In genomic region chr15:63694184-63694583, GRCh38 we compare ENCODE assay signal across 13 cellular contexts.
DNase-seq lines count a peak whose midpoint lies in the region; ATAC-seq and TF ChIP-seq lines count a peak whose summit lies in the region.
"Had no signal": no experiment of that assay in that cellular context is flagged by ENCODE, and none has a peak within 500 bp of the region (broad histone marks: within the 10 kb centered on the region; RNA-seq: fewer than 3 reads in every experiment).

No MANE protein-coding gene starts in this region.

- intact Hi-C loops in activated CD8-positive, alpha-beta T cell treated with anti-CD3 and anti-CD28 coated beads for 36 hours (cut with micrococcal nuclease) = no loop called here
- intact Hi-C loops in mammary epithelial cell (cut with micrococcal nuclease) (no loop called here), breast epithelium (cut with DNase I; ENCODE audit: low total_unique reads) (no loop called here)
- intact Hi-C loops in naive thymus-derived CD4-positive, alpha-beta T cell (cut with micrococcal nuclease) = no loop called here

- no peaks in the 10 kb centered on the region for H3K9me3 Mint-ChIP-seq in activated CD8-positive, alpha-beta T cell treated with anti-CD3 and anti-CD28 coated beads, Interleukin-2, amount 10 ng/mL, durations not matched to agents 7 days and 5 days (ENCODE audit: insufficient read depth)
- H3K9me3 Mint-ChIP-seq in activated CD8-positive, alpha-beta T cell treated with anti-CD3 and anti-CD28 coated beads for 36 hours = no peaks in the 10 kb centered on the region
- H3K9me3 Mint-ChIP-seq in CD4-positive, CD25-positive, alpha-beta regulatory T cell = no peaks in the 10 kb centered on the region
- H3K9me3 Mint-ChIP-seq in naive thymus-derived CD4-positive, alpha-beta T cell = no peaks in the 10 kb centered on the region
- H3K9me3 Mint-ChIP-seq: CD14-positive monocyte, GM23338 had no signal

- no peak for ATAC-seq in activated CD8-positive, alpha-beta T cell treated with anti-CD3 and anti-CD28 coated beads, Interleukin-2, amount 10 ng/mL, durations not matched to agents 7 days and 5 days
- ATAC-seq in activated CD8-positive, alpha-beta T cell treated with anti-CD3 and anti-CD28 coated beads for 36 hours = no peak
- ATAC-seq in CD4-positive, CD25-positive, alpha-beta regulatory T cell (ENCODE audit: low read depth in 2 of 2) = no peak
- no peak for ATAC-seq in naive thymus-derived CD4-positive, alpha-beta T cell
- ATAC-seq in GM18861 (IDR thresholded peaks at IDR 0.05; ENCODE audit: unreplicated experiment) = no peak
- ATAC-seq: GM23338 had no signal

- H3K9ac ChIP-seq in mammary epithelial cell (ENCODE audit: insufficient read depth, low read length) = no peak overlapping the region

- no peak overlapping the region for H3K27ac ChIP-seq in mammary epithelial cell (ENCODE audit: insufficient read depth, low read depth, low read length)
- H3K27ac ChIP-seq in breast epithelium = no peak overlapping the region
- no peak overlapping the region for H3K27ac ChIP-seq in CD4-positive, CD25-positive, alpha-beta regulatory T cell (ENCODE audit: insufficient read depth, low read length, poor library complexity, severe bottlenecking)
- no peak overlapping the region for H3K27ac ChIP-seq in naive thymus-derived CD4-positive, alpha-beta T cell (ENCODE audit: low read depth, low read length)
- H3K27ac ChIP-seq: 22Rv1 had no signal

- H3K27me3 Mint-ChIP-seq in activated CD8-positive, alpha-beta T cell treated with anti-CD3 and anti-CD28 coated beads, Interleukin-2, amount 10 ng/mL, durations not matched to agents 7 days and 5 days (ENCODE audit: low read depth) = no peaks in the 10 kb centered on the region
- H3K27me3 Mint-ChIP-seq in activated CD8-positive, alpha-beta T cell treated with anti-CD3 and anti-CD28 coated beads for 36 hours = no peaks in the 10 kb centered on the region
- H3K27me3 Mint-ChIP-seq in CD4-positive, CD25-positive, alpha-beta regulatory T cell = no peaks in the 10 kb centered on the region
- no peaks in the 10 kb centered on the region for H3K27me3 Mint-ChIP-seq in naive thymus-derived CD4-positive, alpha-beta T cell

- WGBS in mammary epithelial cell (ENCODE audit: low coverage, missing lambda C conversion rate) = 68% methylated on average over 3 of the region's 3 CpGs

- peaks cover 16% of the 10 kb centered on the region for H3K36me3 ChIP-seq in mammary epithelial cell (ENCODE audit: insufficient read depth, low read length)
- no peaks in the 10 kb centered on the region for H3K36me3 ChIP-seq in breast epithelium
- peaks cover 88% of the 10 kb centered on the region for H3K36me3 ChIP-seq in CD4-positive, CD25-positive, alpha-beta regulatory T cell (ENCODE audit: control insufficient read depth, insufficient read depth, low read length)
- peaks cover 23 to 71% (median 27%) of the 10 kb centered on the region in 3 experiments for H3K36me3 ChIP-seq in naive thymus-derived CD4-positive, alpha-beta T cell (ENCODE audit: control insufficient read depth in 2 of 3, insufficient read depth in 3 of 3, low read length in 3 of 3)

- in situ Hi-C loops in mammary epithelial cell (cut with MboI; ENCODE audit: low sequenced_read_pairs in 2 of 2) = no loop called here

- peak overlapping the region; percentile 58 for H3K27ac Mint-ChIP-seq in activated CD8-positive, alpha-beta T cell treated with anti-CD3 and anti-CD28 coated beads, Interleukin-2, amount 10 ng/mL, durations not matched to agents 7 days and 5 days
- no peak overlapping the region for H3K27ac Mint-ChIP-seq in activated CD8-positive, alpha-beta T cell treated with anti-CD3 and anti-CD28 coated beads for 36 hours
- H3K27ac Mint-ChIP-seq in CD4-positive, CD25-positive, alpha-beta regulatory T cell = peak overlapping the region in 2 of 3 donors; percentile 4 to 14
- H3K27ac Mint-ChIP-seq in naive thymus-derived CD4-positive, alpha-beta T cell = peak overlapping the region in 5 of 9 donors; percentile 37 to 72 (median 68)
- H3K27ac Mint-ChIP-seq: GM23338 had no signal

- H3K9me3 ChIP-seq in mammary epithelial cell (replicated peaks; ENCODE audit: insufficient read depth, low read length) (no peaks in the 10 kb centered on the region), breast epithelium (no peaks in the 10 kb centered on the region)
- no peaks in the 10 kb centered on the region for H3K9me3 ChIP-seq in CD4-positive, CD25-positive, alpha-beta regulatory T cell (ENCODE audit: control insufficient read depth in 2 of 2, low read length in 2 of 2)
- no peaks in the 10 kb centered on the region for H3K9me3 ChIP-seq in naive thymus-derived CD4-positive, alpha-beta T cell (ENCODE audit: control insufficient read depth in 2 of 3, low read length in 3 of 3)

- H3K36me3 Mint-ChIP-seq in activated CD8-positive, alpha-beta T cell treated with anti-CD3 and anti-CD28 coated beads, Interleukin-2, amount 10 ng/mL, durations not matched to agents 7 days and 5 days (ENCODE audit: low read depth) = peaks cover 43% of the 10 kb centered on the region
- peaks cover 27% of the 10 kb centered on the region for H3K36me3 Mint-ChIP-seq in activated CD8-positive, alpha-beta T cell treated with anti-CD3 and anti-CD28 coated beads for 36 hours (ENCODE audit: low read depth)
- peaks cover 54% of the 10 kb centered on the region for H3K36me3 Mint-ChIP-seq in CD4-positive, CD25-positive, alpha-beta regulatory T cell
- peaks cover 8 to 56% (median 33%) of the 10 kb centered on the region in 5 donors for H3K36me3 Mint-ChIP-seq in naive thymus-derived CD4-positive, alpha-beta T cell

- H3K4me2 ChIP-seq in mammary epithelial cell (ENCODE audit: insufficient read depth, low read depth, low read length) = no peak overlapping the region
- H3K4me2 ChIP-seq: GM23338 had no signal

- H3K4me3 ChIP-seq in mammary epithelial cell (replicated peaks in 1 of 3; ENCODE audit: insufficient read depth in 1 of 3, low read depth in 2 of 3, low read length in 3 of 3) = no peak overlapping the region
- no peak overlapping the region for H3K4me3 ChIP-seq in breast epithelium
- no peak overlapping the region for H3K4me3 ChIP-seq in CD4-positive, CD25-positive, alpha-beta regulatory T cell (ENCODE audit: low read depth, low read length)
- H3K4me3 ChIP-seq in naive thymus-derived CD4-positive, alpha-beta T cell (ENCODE audit: low read length) = no peak overlapping the region
- H3K4me3 ChIP-seq: GM23338 had no signal

- H3K27me3 ChIP-seq in mammary epithelial cell (ENCODE audit: insufficient read depth, low read length) (no peaks in the 10 kb centered on the region), breast epithelium (no peaks in the 10 kb centered on the region)
- H3K27me3 ChIP-seq in CD4-positive, CD25-positive, alpha-beta regulatory T cell (ENCODE audit: control insufficient read depth, insufficient read depth, low read length) = no peaks in the 10 kb centered on the region
- H3K27me3 ChIP-seq in naive thymus-derived CD4-positive, alpha-beta T cell (ENCODE audit: control insufficient read depth in 2 of 2, insufficient read depth in 2 of 2, low read length in 2 of 2) = no peaks in the 10 kb centered on the region

- no peak for TF ChIP-seq POLR2A in breast epithelium (IDR thresholded peaks at IDR 0.05)

- H2AFZ ChIP-seq in mammary epithelial cell (ENCODE audit: low read depth, low read length) = no peak overlapping the region
- H2AFZ ChIP-seq: GM23338 had no signal

- H4K20me1 ChIP-seq in mammary epithelial cell (ENCODE audit: insufficient read depth, low read length) = no peaks in the 10 kb centered on the region

- no peak overlapping the region for H3K4me3 Mint-ChIP-seq in activated CD8-positive, alpha-beta T cell treated with anti-CD3 and anti-CD28 coated beads, Interleukin-2, amount 10 ng/mL, durations not matched to agents 7 days and 5 days
- H3K4me3 Mint-ChIP-seq in activated CD8-positive, alpha-beta T cell treated with anti-CD3 and anti-CD28 coated beads for 36 hours = no peak overlapping the region
- no peak overlapping the region for H3K4me3 Mint-ChIP-seq in CD4-positive, CD25-positive, alpha-beta regulatory T cell
- H3K4me3 Mint-ChIP-seq in naive thymus-derived CD4-positive, alpha-beta T cell = no peak overlapping the region
- H3K4me3 Mint-ChIP-seq: CD14-positive monocyte, GM23338 had no signal

- no peak for DNase-seq in activated CD8-positive, alpha-beta T cell treated with anti-CD3 and anti-CD28 coated beads, Interleukin-2, amount 10 ng/mL, durations not matched to agents 7 days and 5 days
- DNase-seq in activated CD8-positive, alpha-beta T cell treated with anti-CD3 and anti-CD28 coated beads for 36 hours = no peak
- DNase-seq in mammary epithelial cell (no peak), breast epithelium (ENCODE audit: low spot score in 2 of 2) (no peak)
- DNase-seq in CD4-positive, CD25-positive, alpha-beta regulatory T cell = no peak
- no peak for DNase-seq in naive thymus-derived CD4-positive, alpha-beta T cell
- DNase-seq: DMS53, GF-D8, H7 had no signal

- POLR2A ChIA-PET in activated CD8-positive, alpha-beta T cell treated with anti-CD3 and anti-CD28 coated beads, Interleukin-2, amount 10 ng/mL, durations not matched to agents 7 days and 5 days (lab: Charles Lee) = no interaction called here
- POLR2A ChIA-PET in activated CD8-positive, alpha-beta T cell treated with anti-CD3 and anti-CD28 coated beads for 36 hours (lab: Charles Lee) = no interaction called here
- POLR2A ChIA-PET in naive thymus-derived CD4-positive, alpha-beta T cell (lab: Charles Lee) = no interaction called here

- dilution Hi-C loops in mammary epithelial cell (cut with HindIII; ENCODE audit: low sequenced_read_pairs) = no loop called here

- TF ChIP-seq CTCF in activated CD8-positive, alpha-beta T cell treated with anti-CD3 and anti-CD28 coated beads for 36 hours (IDR thresholded peaks at IDR 0.05) = no peak
- no peak for TF ChIP-seq CTCF in mammary epithelial cell (conservative IDR thresholded peaks at IDR 0.05 in 1 of 2, IDR thresholded peaks at IDR 0.05 in 1 of 2; ENCODE audit: extremely low read depth in 1 of 2, insufficient read depth in 1 of 2, low read depth in 1 of 2, low read length in 2 of 2)
- TF ChIP-seq CTCF in breast epithelium (IDR thresholded peaks at IDR 0.05) = no peak

- BruUV-seq in mammary epithelial cell (replicated peaks; lab: Mats Ljungman, UMichigan) = TSS peak; percentile 71

- no peaks in the 10 kb centered on the region for H3K4me1 Mint-ChIP-seq in activated CD8-positive, alpha-beta T cell treated with anti-CD3 and anti-CD28 coated beads, Interleukin-2, amount 10 ng/mL, durations not matched to agents 7 days and 5 days (ENCODE audit: low read depth)
- H3K4me1 Mint-ChIP-seq in activated CD8-positive, alpha-beta T cell treated with anti-CD3 and anti-CD28 coated beads for 36 hours (ENCODE audit: low read depth) = peaks cover 5% of the 10 kb centered on the region
- H3K4me1 Mint-ChIP-seq in CD4-positive, CD25-positive, alpha-beta regulatory T cell = peaks cover 0 to 11% (median 5%) of the 10 kb centered on the region in 4 donors
- peaks cover 0 to 4% (median 0%) of the 10 kb centered on the region in 7 donors for H3K4me1 Mint-ChIP-seq in naive thymus-derived CD4-positive, alpha-beta T cell
- H3K4me1 Mint-ChIP-seq: GM23338 had no signal

- no peaks in the 10 kb centered on the region for H3K79me2 ChIP-seq in mammary epithelial cell (ENCODE audit: insufficient read depth, low read length)

- CTCF ChIA-PET in activated CD8-positive, alpha-beta T cell treated with anti-CD3 and anti-CD28 coated beads, Interleukin-2, amount 10 ng/mL, durations not matched to agents 7 days and 5 days (lab: Charles Lee) = no interaction called here
- CTCF ChIA-PET in activated CD8-positive, alpha-beta T cell treated with anti-CD3 and anti-CD28 coated beads for 36 hours (lab: Charles Lee) = interaction anchor here (1.3 kb wide), 1 partner anchor 12 kb away, joined by 3 read pairs; no protein-coding TSS in a partner anchor
- CTCF ChIA-PET in mammary epithelial cell (lab: Charles Lee; ENCODE audit: low non-redundant PET) = no interaction called here
- CTCF ChIA-PET in naive thymus-derived CD4-positive, alpha-beta T cell (lab: Charles Lee) = no interaction called here

- H3K4me1 ChIP-seq in mammary epithelial cell (ENCODE audit: insufficient read depth, low read length) (no peaks in the 10 kb centered on the region), breast epithelium (no peaks in the 10 kb centered on the region)
- no peaks in the 10 kb centered on the region for H3K4me1 ChIP-seq in CD4-positive, CD25-positive, alpha-beta regulatory T cell (ENCODE audit: control insufficient read depth, insufficient read depth, low read length, poor library complexity, severe bottlenecking)
- no peaks in the 10 kb centered on the region for H3K4me1 ChIP-seq in naive thymus-derived CD4-positive, alpha-beta T cell (ENCODE audit: control insufficient read depth in 2 of 2, insufficient read depth in 2 of 2, low read length in 2 of 2)
